Comparison of ENCODE assay signal across 9 cellular contexts in genomic region chr1:1894354-1895049, GRCh38. TPM values are rescaled to one million over a fixed set of nuclear protein-coding genes. Genes with fewer than 3 reads are reported as not detected.
DNase-seq lines count a peak whose midpoint lies in the region; ATAC-seq and TF ChIP-seq lines count a peak whose summit lies in the region.
"Had no signal": no experiment of that assay in that cellular context is flagged by ENCODE, and none has a peak within 500 bp of the region (broad histone marks: within the 10 kb centered on the region; RNA-seq: fewer than 3 reads in every experiment).

No MANE protein-coding gene starts in this region.

- ATAC-seq in HG03159 (IDR thresholded peaks at IDR 0.05; ENCODE audit: unreplicated experiment): no peak

- H3K4me3 Mint-ChIP-seq in CD4-positive, alpha-beta memory T cell: peak overlapping the region in 7 of 8 donors; percentile 57 to 79 (median 63)
- H3K4me3 Mint-ChIP-seq in progenitor cell of endocrine pancreas (ENCODE audit: low read depth): peak overlapping the region; percentile 45

- peak overlapping the region; percentile 59 to 93 (median 83) for H3K27ac Mint-ChIP-seq in CD4-positive, alpha-beta memory T cell
- peak overlapping the region; percentile 80 for H3K27ac Mint-ChIP-seq in progenitor cell of endocrine pancreas

- CTCF ChIA-PET in CD4-positive, alpha-beta memory T cell (lab: Charles Lee; ENCODE audit: partially characterized antibody): interaction anchor here (6.4 kb wide), 1 partner anchor 12 kb away, joined by 58 read pairs; no protein-coding TSS in a partner anchor

- TF ChIP-seq CTCF in dorsolateral prefrontal cortex (IDR thresholded peaks at IDR 0.05 in 54 of 56, conservative IDR thresholded peaks at IDR 0.05 in 2 of 56; ENCODE audit: low read depth in 1 of 56, partially characterized antibody in 56 of 56): no peak
- no peak for TF ChIP-seq CTCF in progenitor cell of endocrine pancreas (IDR thresholded peaks at IDR 0.05; ENCODE audit: unreplicated experiment)

- intact Hi-C loops in CD4-positive, alpha-beta memory T cell (cut with micrococcal nuclease): loop anchor here (5.0 kb wide), 1 partner anchor 37 kb away; no protein-coding TSS in a partner anchor
- intact Hi-C loops in dorsolateral prefrontal cortex (cut with DNase I): loop anchor here in 1 of 2 donors (5.0 kb wide), 1 partner anchor 37 kb away; no protein-coding TSS in a partner anchor

- H3K36me3 ChIP-seq in CD4-positive, alpha-beta memory T cell (ENCODE audit: insufficient read depth, low read length): no peaks in the 10 kb centered on the region

- peaks cover 29% of the 10 kb centered on the region for H3K4me1 ChIP-seq in CD4-positive, alpha-beta memory T cell (ENCODE audit: insufficient read depth, low read length)

- H3K27ac ChIP-seq in CD4-positive, alpha-beta memory T cell (ENCODE audit: low read depth, low read length): no peak overlapping the region
- peak overlapping the region in 31 of 59 donors; percentile 1 to 71 (median 38) for H3K27ac ChIP-seq in dorsolateral prefrontal cortex

- H3K9me3 Mint-ChIP-seq in CD4-positive, alpha-beta memory T cell: no peaks in the 10 kb centered on the region
- H3K9me3 Mint-ChIP-seq in progenitor cell of endocrine pancreas (ENCODE audit: low read depth): no peaks in the 10 kb centered on the region

- POLR2A ChIA-PET in CD4-positive, alpha-beta memory T cell (lab: Charles Lee; ENCODE audit: partially characterized antibody): interaction anchor here (1.6 to 2.1 kb wide), 2 partner anchors 11 to 14 kb away, joined by 4 to 7 read pairs; no protein-coding TSS in a partner anchor

- no peak overlapping the region for H3K4me3 ChIP-seq in CD4-positive, alpha-beta memory T cell (ENCODE audit: low read length in 2 of 2)
- peak overlapping the region in 1 of 59 donors; percentile 8 for H3K4me3 ChIP-seq in dorsolateral prefrontal cortex

- H3K27me3 ChIP-seq in CD4-positive, alpha-beta memory T cell (ENCODE audit: insufficient read depth, low read length): no peaks in the 10 kb centered on the region
- peaks cover 0 to 8% (median 0%) of the 10 kb centered on the region in 45 donors for H3K27me3 ChIP-seq in dorsolateral prefrontal cortex

- peaks cover 0 to 8% of the 10 kb centered on the region in 2 donors for H3K36me3 Mint-ChIP-seq in CD4-positive, alpha-beta memory T cell
- no peaks in the 10 kb centered on the region for H3K36me3 Mint-ChIP-seq in progenitor cell of endocrine pancreas (ENCODE audit: insufficient read depth)

- H3K4me1 Mint-ChIP-seq in CD4-positive, alpha-beta memory T cell: peaks cover 10 to 36% (median 25%) of the 10 kb centered on the region in 4 donors
- peaks cover 16% of the 10 kb centered on the region for H3K4me1 Mint-ChIP-seq in progenitor cell of endocrine pancreas (ENCODE audit: low read depth)

- DNase-seq in CD4-positive, alpha-beta memory T cell: no peak
- peak; percentile 38 for DNase-seq in LoVo (ENCODE audit: low spot score)
- no peak for DNase-seq in dorsolateral prefrontal cortex
- no peak for DNase-seq in progenitor cell of endocrine pancreas (ENCODE audit: low spot score, unreplicated experiment)
- DNase-seq in H4 (ENCODE audit: low spot score): no peak
- no peak for DNase-seq in stimulated activated CD4-positive, alpha-beta T cell treated with anti-CD3 and anti-CD28 coated beads, Interleukin-2, amount 100 ng/mL, for 48 hours
- DNase-seq in NK-92 (lab: John Stamatoyannopoulos, UW; ENCODE audit: unreplicated experiment): no peak
- DNase-seq: stimulated activated CD4-positive, alpha-beta T cell treated with anti-CD3 and anti-CD28 coated beads, Interleukin-1b, Interleukin-23, amount 100 ng/mL, for 48 hours had no signal

- H3K9me3 ChIP-seq in CD4-positive, alpha-beta memory T cell (ENCODE audit: control insufficient read depth in 1 of 2, low read length in 2 of 2): no peaks in the 10 kb centered on the region

- peaks cover 0 to 4% of the 10 kb centered on the region in 2 donors for H3K27me3 Mint-ChIP-seq in CD4-positive, alpha-beta memory T cell
- peaks cover 12% of the 10 kb centered on the region for H3K27me3 Mint-ChIP-seq in progenitor cell of endocrine pancreas

RNA-seq across cellular contexts. Expression of gene GNB1, which starts 3.6 kb away (rescaled TPM):
- 100 to 1,000 TPM; 257 to 276 TPM for total RNA-seq in CD4-positive, alpha-beta memory T cell
- polyA plus RNA-seq in CD4-positive, alpha-beta memory T cell: 100 to 1,000 TPM in 1 of 2 donors, 10 to 100 TPM in 1; 70.9 to 137 TPM
- total RNA-seq in dorsolateral prefrontal cortex (100 to 1,000 TPM; 375 to 847 (median 628) TPM), progenitor cell of endocrine pancreas (327 TPM in 2 replicates)
- total RNA-seq in H4 (2014; rRNA removed; shearing (Covaris generic)): 75.8 and 79.8 TPM in 2 replicates

RNA-seq across cellular contexts. Expression of gene CALML6, which starts 20.6 kb away (rescaled TPM):
- under 1 TPM; 0.44 to 0.78 TPM for total RNA-seq in CD4-positive, alpha-beta memory T cell
- not detected for polyA plus RNA-seq in CD4-positive, alpha-beta memory T cell
- total RNA-seq in dorsolateral prefrontal cortex (1 to 10 TPM in 79 of 120 experiments, under 1 TPM in 38, not detected in 3; 0.25 to 4.5 (median 1.2) TPM), progenitor cell of endocrine pancreas (1.1 and 1.5 TPM in 2 replicates)
- total RNA-seq in H4 (2014; rRNA removed; shearing (Covaris generic)): not detected in 2 replicates

RNA-seq across cellular contexts. Expression of gene TMEM52, which starts 24.6 kb away (rescaled TPM):
- under 1 TPM in 1 of 2 experiments, not detected in 1; 0.55 TPM for total RNA-seq in CD4-positive, alpha-beta memory T cell
- not detected for polyA plus RNA-seq in CD4-positive, alpha-beta memory T cell
- 1 to 10 TPM in 71 of 120 experiments, under 1 TPM in 34, not detected in 15; 0.40 to 4.5 (median 1.4) TPM for total RNA-seq in dorsolateral prefrontal cortex
- total RNA-seq in progenitor cell of endocrine pancreas: 1.8 and 1.9 TPM in 2 replicates
- 0.29 and 1.3 TPM in 2 replicates for total RNA-seq in H4 (2014; rRNA removed; shearing (Covaris generic))
